1 cellular context compared by ENCODE assay signal in the genomic region with DNA sequence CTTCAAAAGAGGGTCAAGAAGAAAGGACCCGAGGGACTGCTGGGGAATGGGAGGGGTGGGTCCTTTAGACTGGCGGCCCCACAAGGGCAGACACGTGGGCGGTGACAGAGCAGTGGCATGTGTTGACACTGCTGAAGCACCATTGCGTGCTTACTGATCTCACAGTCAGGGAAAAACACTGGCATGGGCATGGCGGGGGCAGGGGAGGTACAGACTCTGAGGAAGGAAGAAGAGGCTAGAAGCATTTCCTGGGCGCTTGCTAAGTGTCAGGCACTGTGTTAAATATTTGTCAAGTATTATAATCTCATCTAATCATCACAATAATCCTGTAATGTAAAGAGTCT.
TF ChIP-seq lines count a peak whose summit lies in the region.

No MANE protein-coding gene starts in this region.

TF ChIP-seq in GM23338, 12 proteins besides CTCF, POLR2A, EP300 and RAD21 (continued from another document):
- no peak for TF ChIP-seq REST (IDR thresholded peaks at IDR 0.05; ENCODE audit: unreplicated experiment)
